Comparison of ENCODE assay signal across 14 cellular contexts in the genomic region with DNA sequence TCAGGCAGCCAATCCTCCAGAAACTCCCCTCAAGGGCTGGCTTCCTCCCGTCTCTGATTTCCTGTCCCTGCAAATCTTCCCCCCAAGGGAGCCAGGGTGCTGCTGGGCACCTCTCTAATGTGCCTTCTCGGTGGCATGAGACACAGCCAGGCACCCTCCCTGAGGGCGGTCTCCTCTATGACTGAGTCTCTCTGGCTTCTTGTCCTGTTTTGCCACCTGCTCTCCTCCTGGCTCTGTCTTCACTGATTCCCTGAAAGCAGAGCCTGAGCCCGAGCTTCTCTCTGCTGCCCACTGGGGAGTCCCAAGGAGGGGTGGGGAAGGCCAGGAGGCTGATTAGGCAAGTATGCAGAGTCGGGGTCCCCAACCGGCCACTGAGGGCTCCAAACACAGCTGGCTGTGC.
DNase-seq lines count a peak whose midpoint lies in the region; ATAC-seq and TF ChIP-seq lines count a peak whose summit lies in the region.
"Had no signal": no experiment of that assay in that cellular context is flagged by ENCODE, and none has a peak within 500 bp of the region (broad histone marks: within the 10 kb centered on the region; RNA-seq: fewer than 3 reads in every experiment).

No MANE protein-coding gene starts in this region.

- H3K79me2 ChIP-seq in PC-3 (ENCODE audit: low read length) = no peaks in the 10 kb centered on the region

- H3K4me3 Mint-ChIP-seq in neural crest cell = no peak overlapping the region
- no peak overlapping the region for H3K4me3 Mint-ChIP-seq in stimulated activated memory B cell treated with anti-CD40 and anti-IgM and Interleukin-4, amounts not matched to agents 10 μg/mL and 1 μg/mL and 100 μg/mL, for 72 hours

- no peak overlapping the region for H2BK120ac ChIP-seq in IMR-90 (ENCODE audit: low read depth, low read length)

- H3F3A ChIP-seq in PC-3 (ENCODE audit: low read length, unreplicated experiment) = no peaks in the 10 kb centered on the region

- TF ChIP-seq POLR2A in IMR-90 (IDR thresholded peaks at IDR 0.05; ENCODE audit: low read depth, low read length) = no peak

- peak overlapping the region; percentile 93 for H3K27ac Mint-ChIP-seq in neural crest cell (ENCODE audit: unreplicated experiment)
- no peak overlapping the region for H3K27ac Mint-ChIP-seq in stimulated activated memory B cell treated with anti-CD40 and anti-IgM and Interleukin-4, amounts not matched to agents 10 μg/mL and 1 μg/mL and 100 μg/mL, for 72 hours

- no peak for TF ChIP-seq RAD21 in IMR-90 (IDR thresholded peaks at IDR 0.05; ENCODE audit: low read length)

- DNase-seq in IMR-90 = no peak
- peak; percentile 33 for DNase-seq in PC-3
- DNase-seq in neural crest cell (ENCODE audit: low read depth, low spot score) = no peak
- no peak for DNase-seq in MV-4-11 (lab: John Stamatoyannopoulos, UW)
- DNase-seq in NCI-H1092 treated with DMSO at 0.1 percent for 48 hours (lab: John Stamatoyannopoulos, UW) = no peak
- DNase-seq in DMS 273 (lab: John Stamatoyannopoulos, UW; ENCODE audit: unreplicated experiment) = no peak
- DNase-seq: DMS53, NCI-H1048, NCI-H1694, NCI-H345, NCI-H526 treated with DMSO at 0.1 percent for 48 hours, PC-9 had no signal

- H3K9me3 Mint-ChIP-seq in neural crest cell = no peaks in the 10 kb centered on the region
- no peaks in the 10 kb centered on the region for H3K9me3 Mint-ChIP-seq in stimulated activated memory B cell treated with anti-CD40 and anti-IgM and Interleukin-4, amounts not matched to agents 10 μg/mL and 1 μg/mL and 100 μg/mL, for 72 hours

- H2BK5ac ChIP-seq in IMR-90 (ENCODE audit: low read depth, low read length, poor library complexity, severe bottlenecking) = no peak overlapping the region

- H3K36me3 Mint-ChIP-seq in neural crest cell (ENCODE audit: low read depth) = no peaks in the 10 kb centered on the region
- H3K36me3 Mint-ChIP-seq in stimulated activated memory B cell treated with anti-CD40 and anti-IgM and Interleukin-4, amounts not matched to agents 10 μg/mL and 1 μg/mL and 100 μg/mL, for 72 hours = no peaks in the 10 kb centered on the region

- no peak overlapping the region for H2AFZ ChIP-seq in IMR-90 (replicated peaks; ENCODE audit: low read length, poor library complexity)
- no peak overlapping the region for H2AFZ ChIP-seq in PC-3 (ENCODE audit: low read length)
- H2AFZ ChIP-seq: PC-9 had no signal

- H3K4me3 ChIP-seq in IMR-90 (ENCODE audit: insufficient read depth, low read depth, low read length) (no peak overlapping the region), PC-3 (ENCODE audit: low read length) (no peak overlapping the region)
- H3K4me3 ChIP-seq: PC-9 had no signal

- ATAC-seq in IMR-90 (ENCODE audit: low read depth) (no peak), PC-3 (peak; percentile 38)
- peak; percentile 34 for ATAC-seq in stimulated activated memory B cell treated with anti-CD40 and anti-IgM and Interleukin-4, amounts not matched to agents 10 μg/mL and 1 μg/mL and 100 μg/mL, for 72 hours

- no peak overlapping the region for H3K56ac ChIP-seq in IMR-90 (ENCODE audit: extremely low read depth, insufficient read depth, low read length)

- no peak overlapping the region for H3K4me2 ChIP-seq in IMR-90 (ENCODE audit: low read depth, low read length)
- H3K4me2 ChIP-seq in PC-3 (ENCODE audit: low read length) = no peak overlapping the region
- H3K4me2 ChIP-seq: PC-9 had no signal

- no peak overlapping the region for H2AK5ac ChIP-seq in IMR-90 (ENCODE audit: low read depth, low read length)

- no peak overlapping the region for H3K23ac ChIP-seq in IMR-90 (ENCODE audit: low read depth, low read length)

- no peaks in the 10 kb centered on the region for H3K27me3 Mint-ChIP-seq in neural crest cell (ENCODE audit: low read depth)
- peaks cover 18% of the 10 kb centered on the region for H3K27me3 Mint-ChIP-seq in stimulated activated memory B cell treated with anti-CD40 and anti-IgM and Interleukin-4, amounts not matched to agents 10 μg/mL and 1 μg/mL and 100 μg/mL, for 72 hours

- H4K91ac ChIP-seq in IMR-90 (ENCODE audit: insufficient read depth, low read depth, low read length) = no peak overlapping the region

- POLR2A ChIA-PET in IMR-90 (lab: Charles Lee; ENCODE audit: unreplicated experiment) (interaction anchor here (0.5 kb wide), 1 partner anchor 22 kb away, joined by 3 read pairs; no protein-coding TSS in a partner anchor), PC-3 (lab: Charles Lee; ENCODE audit: unreplicated experiment) (no interaction called here)

- H2BK20ac ChIP-seq in IMR-90 (ENCODE audit: low read depth, low read length) = no peak overlapping the region

- H3K27ac ChIP-seq in IMR-90 (ENCODE audit: insufficient read depth, low read length) (no peak overlapping the region), PC-3 (ENCODE audit: low read length) (no peak overlapping the region)
- H3K27ac ChIP-seq: C4-2B, PC-9 had no signal

- WGBS in IMR-90 (ENCODE audit: extremely low coverage in 2 of 2, insufficient read length in 1 of 2), 2 experiments = 67% methylated on average over 1 of the region's 6 CpGs; no CpG with 5 or more reads in 1 of the 2 experiments

- no peak for TF ChIP-seq CTCF in IMR-90 (conservative IDR thresholded peaks at IDR 0.05; ENCODE audit: low read depth, low read length)
- TF ChIP-seq CTCF in PC-3 (conservative IDR thresholded peaks at IDR 0.05; ENCODE audit: low read depth, low read length) = no peak
- TF ChIP-seq CTCF in neural crest cell (conservative IDR thresholded peaks at IDR 0.05) = no peak

- H3K4me1 ChIP-seq in IMR-90 (ENCODE audit: control insufficient read depth, insufficient read depth, low read length) (peaks cover 7% of the 10 kb centered on the region), PC-3 (ENCODE audit: insufficient read depth, low read length) (peaks cover 39% of the 10 kb centered on the region)

- H2AK9ac ChIP-seq in IMR-90 (replicated peaks; ENCODE audit: low read depth, low read length, poor library complexity) = peak overlapping the region; percentile 55

- no peak overlapping the region for H4K5ac ChIP-seq in IMR-90 (ENCODE audit: low read depth, low read length)

- in situ Hi-C loops in IMR-90 (cut with MboI; ENCODE audit: low sequenced_read_pairs) = no loop called here

- no peaks in the 10 kb centered on the region for H3K36me3 ChIP-seq in IMR-90 (ENCODE audit: control insufficient read depth, insufficient read depth, low read length)
- H3K36me3 ChIP-seq in PC-3 (ENCODE audit: low read depth, low read length) = no peaks in the 10 kb centered on the region

- no peak overlapping the region for H3K18ac ChIP-seq in IMR-90 (ENCODE audit: low read depth, low read length)

- H3K14ac ChIP-seq in IMR-90 (replicated peaks; ENCODE audit: low read depth, low read length) = no peak overlapping the region

- H2BK15ac ChIP-seq in IMR-90 (ENCODE audit: low read depth, low read length) = no peak overlapping the region

- H3K9me2 ChIP-seq in PC-3 (replicated peaks; ENCODE audit: low read length) = no peaks in the 10 kb centered on the region

- dilution Hi-C loops in IMR-90 (cut with HindIII; ENCODE audit: low sequenced_read_pairs, unreplicated experiment) = no loop called here

- peaks cover 1% of the 10 kb centered on the region; the same call in 1 of the 2 replicates for H3K27me3 ChIP-seq in IMR-90 (ENCODE audit: control insufficient read depth, insufficient read depth, low read length)
- H3K27me3 ChIP-seq in PC-3 (ENCODE audit: low read length) = no peaks in the 10 kb centered on the region

- H3K9me3 ChIP-seq in IMR-90 (ENCODE audit: control insufficient read depth, insufficient read depth, low read length) (no peaks in the 10 kb centered on the region), PC-3 (ENCODE audit: low read length) (no peaks in the 10 kb centered on the region)

- H4K8ac ChIP-seq in IMR-90 (ENCODE audit: low read depth in 2 of 2, low read length in 2 of 2) = no peak overlapping the region

- no peaks in the 10 kb centered on the region for H3K79me1 ChIP-seq in IMR-90 (ENCODE audit: low read depth in 1 of 2, low read length in 2 of 2)

- peaks cover 9% of the 10 kb centered on the region for H3K4me1 Mint-ChIP-seq in neural crest cell
- H3K4me1 Mint-ChIP-seq in stimulated activated memory B cell treated with anti-CD40 and anti-IgM and Interleukin-4, amounts not matched to agents 10 μg/mL and 1 μg/mL and 100 μg/mL, for 72 hours = no peaks in the 10 kb centered on the region

- intact Hi-C loops in IMR-90 (cut with micrococcal nuclease) (loop anchor here (5.0 kb wide), 1 partner anchor 1500 kb away; no protein-coding TSS in a partner anchor), PC-3 (cut with micrococcal nuclease) (no loop called here)

- BruUV-seq in IMR-90 (replicated peaks; lab: Mats Ljungman, UMichigan) = no TSS peak
- BruUV-seq in PC-3 (replicated peaks; lab: Mats Ljungman, UMichigan) = no TSS peak

- H3K9ac ChIP-seq in IMR-90 (ENCODE audit: low read depth, low read length) (no peak overlapping the region), PC-3 (ENCODE audit: low read length) (no peak overlapping the region)

- CTCF ChIA-PET in IMR-90 (lab: Yijun Ruan, JAX) (no interaction called here), PC-3 (lab: Charles Lee) (no interaction called here)

- H4K20me1 ChIP-seq in IMR-90 (ENCODE audit: insufficient read depth, low read length) (no peaks in the 10 kb centered on the region), PC-3 (ENCODE audit: low read length) (no peaks in the 10 kb centered on the region)

- H3K4ac ChIP-seq in IMR-90 (ENCODE audit: low read depth, low read length) = no peak overlapping the region

- H3K9me1 ChIP-seq in IMR-90 (ENCODE audit: insufficient read depth, low read length) = no peaks in the 10 kb centered on the region

TF ChIP-seq in IMR-90, 13 proteins besides CTCF, POLR2A, EP300 and RAD21 (continues in another document):
- TF ChIP-seq, protein P1, sequence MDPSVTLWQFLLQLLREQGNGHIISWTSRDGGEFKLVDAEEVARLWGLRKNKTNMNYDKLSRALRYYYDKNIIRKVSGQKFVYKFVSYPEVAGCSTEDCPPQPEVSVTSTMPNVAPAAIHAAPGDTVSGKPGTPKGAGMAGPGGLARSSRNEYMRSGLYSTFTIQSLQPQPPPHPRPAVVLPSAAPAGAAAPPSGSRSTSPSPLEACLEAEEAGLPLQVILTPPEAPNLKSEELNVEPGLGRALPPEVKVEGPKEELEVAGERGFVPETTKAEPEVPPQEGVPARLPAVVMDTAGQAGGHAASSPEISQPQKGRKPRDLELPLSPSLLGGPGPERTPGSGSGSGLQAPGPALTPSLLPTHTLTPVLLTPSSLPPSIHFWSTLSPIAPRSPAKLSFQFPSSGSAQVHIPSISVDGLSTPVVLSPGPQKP (IDR thresholded peaks at IDR 0.05; ENCODE audit: borderline replicate concordance, low read depth, low read length) = no peak
- TF ChIP-seq FOS (IDR thresholded peaks at IDR 0.05; ENCODE audit: low read depth, low read length) (no peak), MAZ (IDR thresholded peaks at IDR 0.05; ENCODE audit: borderline replicate concordance, low read depth, low read length) (no peak), MXI1 (IDR thresholded peaks at IDR 0.05; ENCODE audit: borderline replicate concordance, low read depth, low read length) (no peak), CHD1 (IDR thresholded peaks at IDR 0.05; ENCODE audit: low read depth, low read length) (no peak)
